In genomic region chr10:110212119-110213006, GRCh38 we compare ENCODE assay signal across 8 cellular contexts. TPM values are rescaled to one million over a fixed set of nuclear protein-coding genes. Genes with fewer than 3 reads are reported as not detected.
DNase-seq lines count a peak whose midpoint lies in the region; ATAC-seq and TF ChIP-seq lines count a peak whose summit lies in the region.

No MANE protein-coding gene starts in this region.

- dilution Hi-C loops in mammary epithelial cell (cut with HindIII; ENCODE audit: low sequenced_read_pairs), result no loop called here

- no peaks in the 10 kb centered on the region for H3F3A ChIP-seq in neural cell (ENCODE audit: insufficient read depth, low read length, poor library complexity, severe bottlenecking)

- WGBS in mammary epithelial cell (ENCODE audit: low coverage, missing lambda C conversion rate), result 72% methylated on average over 5 of the region's 5 CpGs

- TF ChIP-seq RAD21 in neural cell (conservative IDR thresholded peaks at IDR 0.05), result no peak

- TF ChIP-seq EP300 in neural cell (conservative IDR thresholded peaks at IDR 0.05; ENCODE audit: poor library complexity, severe bottlenecking), result no peak

- CTCF ChIA-PET in mammary epithelial cell (lab: Charles Lee; ENCODE audit: low non-redundant PET), result interaction anchor here (0.6 kb wide), 1 partner anchor 10 kb away, joined by 3 read pairs; no protein-coding TSS in a partner anchor

- H3K36me3 ChIP-seq in mammary epithelial cell (ENCODE audit: insufficient read depth, low read length) (no peaks in the 10 kb centered on the region), neural cell (ENCODE audit: insufficient read depth, low read length) (no peaks in the 10 kb centered on the region)

- no peak overlapping the region for H3K4me3 ChIP-seq in mammary epithelial cell (replicated peaks in 1 of 3; ENCODE audit: insufficient read depth in 1 of 3, low read depth in 2 of 3, low read length in 3 of 3)
- peak overlapping the region; percentile 80 for H3K4me3 ChIP-seq in neural cell (ENCODE audit: low read length)

- H3K4me1 ChIP-seq in mammary epithelial cell (ENCODE audit: insufficient read depth, low read length), result peaks cover 11% of the 10 kb centered on the region

- H3K9me2 ChIP-seq in neural cell (ENCODE audit: insufficient read depth, low read length), result no peaks in the 10 kb centered on the region

- no peak for TF ChIP-seq CTCF in mammary epithelial cell (conservative IDR thresholded peaks at IDR 0.05 in 1 of 2, IDR thresholded peaks at IDR 0.05 in 1 of 2; ENCODE audit: extremely low read depth in 1 of 2, insufficient read depth in 1 of 2, low read depth in 1 of 2, low read length in 2 of 2)
- no peak for TF ChIP-seq CTCF in neural cell (IDR thresholded peaks at IDR 0.05; ENCODE audit: poor library complexity, severe bottlenecking)

- BruUV-seq in mammary epithelial cell (replicated peaks; lab: Mats Ljungman, UMichigan), result no TSS peak

- no peak for DNase-seq in mammary epithelial cell

- intact Hi-C loops in mammary epithelial cell (cut with micrococcal nuclease), result no loop called here

- in situ Hi-C loops in mammary epithelial cell (cut with MboI; ENCODE audit: low sequenced_read_pairs in 2 of 2), result loop anchor here in 1 of 2 donors (5.0 kb wide), 1 partner anchor 75 kb away; no protein-coding TSS in a partner anchor

- H3K79me2 ChIP-seq in mammary epithelial cell (ENCODE audit: insufficient read depth, low read length) (no peaks in the 10 kb centered on the region), neural cell (replicated peaks; ENCODE audit: insufficient read depth, low read length) (peaks cover 75% of the 10 kb centered on the region)

- H2AFZ ChIP-seq in mammary epithelial cell (ENCODE audit: low read depth, low read length) (peak overlapping the region; percentile 94), neural cell (ENCODE audit: low read depth, low read length) (no peak overlapping the region)

- no peaks in the 10 kb centered on the region for H3K27me3 ChIP-seq in mammary epithelial cell (ENCODE audit: insufficient read depth, low read length)
- no peaks in the 10 kb centered on the region for H3K27me3 ChIP-seq in neural cell (ENCODE audit: insufficient read depth, low read depth, low read length)

- H3K9ac ChIP-seq in mammary epithelial cell (ENCODE audit: insufficient read depth, low read length) (no peak overlapping the region), neural cell (ENCODE audit: low read length) (no peak overlapping the region)

- H3K27ac ChIP-seq in mammary epithelial cell (ENCODE audit: insufficient read depth, low read depth, low read length), result no peak overlapping the region
- no peak overlapping the region for H3K27ac ChIP-seq in neural cell (ENCODE audit: low read length)

- peak; percentile 47; the same call in 1 of the 2 replicates for TF ChIP-seq POLR2A in Raji (IDR thresholded peaks at IDR 0.05; ENCODE audit: insufficient read depth, low read depth, low read length)

- H3K9me3 ChIP-seq in mammary epithelial cell (replicated peaks; ENCODE audit: insufficient read depth, low read length) (no peaks in the 10 kb centered on the region), neural cell (ENCODE audit: low read length) (no peaks in the 10 kb centered on the region)

- peak overlapping the region; percentile 98 for H3K4me2 ChIP-seq in mammary epithelial cell (ENCODE audit: insufficient read depth, low read depth, low read length)
- H3K4me2 ChIP-seq in neural cell (ENCODE audit: low read length), result no peak overlapping the region

- ATAC-seq in GM18502 (IDR thresholded peaks at IDR 0.05; ENCODE audit: poor library complexity, unreplicated experiment) (peak; percentile 20), HG03469 (IDR thresholded peaks at IDR 0.05; ENCODE audit: unreplicated experiment) (no peak), GM18909 (IDR thresholded peaks at IDR 0.05; ENCODE audit: poor library complexity, unreplicated experiment) (no peak), HG03175 (IDR thresholded peaks at IDR 0.05; ENCODE audit: unreplicated experiment) (no peak), HG03025 (IDR thresholded peaks at IDR 0.05; ENCODE audit: low FRiP score, unreplicated experiment) (no peak)

- no peaks in the 10 kb centered on the region for H4K20me1 ChIP-seq in mammary epithelial cell (ENCODE audit: insufficient read depth, low read length)
- peaks cover 7% of the 10 kb centered on the region for H4K20me1 ChIP-seq in neural cell (ENCODE audit: insufficient read depth)

TF ChIP-seq in neural cell, 6 proteins besides CTCF, POLR2A, EP300 and RAD21:
- TF ChIP-seq TAF1 (IDR thresholded peaks at IDR 0.05; ENCODE audit: low read depth), result no peak
- no peak for TF ChIP-seq SMC3 (conservative IDR thresholded peaks at IDR 0.05; ENCODE audit: poor library complexity)
- TF ChIP-seq POLR2AphosphoS5 (IDR thresholded peaks at IDR 0.05), result no peak
- TF ChIP-seq, protein P1, sequence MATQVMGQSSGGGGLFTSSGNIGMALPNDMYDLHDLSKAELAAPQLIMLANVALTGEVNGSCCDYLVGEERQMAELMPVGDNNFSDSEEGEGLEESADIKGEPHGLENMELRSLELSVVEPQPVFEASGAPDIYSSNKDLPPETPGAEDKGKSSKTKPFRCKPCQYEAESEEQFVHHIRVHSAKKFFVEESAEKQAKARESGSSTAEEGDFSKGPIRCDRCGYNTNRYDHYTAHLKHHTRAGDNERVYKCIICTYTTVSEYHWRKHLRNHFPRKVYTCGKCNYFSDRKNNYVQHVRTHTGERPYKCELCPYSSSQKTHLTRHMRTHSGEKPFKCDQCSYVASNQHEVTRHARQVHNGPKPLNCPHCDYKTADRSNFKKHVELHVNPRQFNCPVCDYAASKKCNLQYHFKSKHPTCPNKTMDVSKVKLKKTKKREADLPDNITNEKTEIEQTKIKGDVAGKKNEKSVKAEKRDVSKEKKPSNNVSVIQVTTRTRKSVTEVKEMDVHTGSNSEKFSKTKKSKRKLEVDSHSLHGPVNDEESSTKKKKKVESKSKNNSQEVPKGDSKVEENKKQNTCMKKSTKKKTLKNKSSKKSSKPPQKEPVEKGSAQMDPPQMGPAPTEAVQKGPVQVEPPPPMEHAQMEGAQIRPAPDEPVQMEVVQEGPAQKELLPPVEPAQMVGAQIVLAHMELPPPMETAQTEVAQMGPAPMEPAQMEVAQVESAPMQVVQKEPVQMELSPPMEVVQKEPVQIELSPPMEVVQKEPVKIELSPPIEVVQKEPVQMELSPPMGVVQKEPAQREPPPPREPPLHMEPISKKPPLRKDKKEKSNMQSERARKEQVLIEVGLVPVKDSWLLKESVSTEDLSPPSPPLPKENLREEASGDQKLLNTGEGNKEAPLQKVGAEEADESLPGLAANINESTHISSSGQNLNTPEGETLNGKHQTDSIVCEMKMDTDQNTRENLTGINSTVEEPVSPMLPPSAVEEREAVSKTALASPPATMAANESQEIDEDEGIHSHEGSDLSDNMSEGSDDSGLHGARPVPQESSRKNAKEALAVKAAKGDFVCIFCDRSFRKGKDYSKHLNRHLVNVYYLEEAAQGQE (IDR thresholded peaks at IDR 0.05; ENCODE audit: borderline replicate concordance), result no peak
- TF ChIP-seq MXI1 (conservative IDR thresholded peaks at IDR 0.05; ENCODE audit: poor library complexity, severe bottlenecking), result no peak
- no peak for TF ChIP-seq EZH2 (IDR thresholded peaks at IDR 0.05; ENCODE audit: borderline replicate concordance, insufficient read depth, low read length, poor library complexity, severe bottlenecking)

RNA-seq across cellular contexts. Expression of gene MXI1, which starts 5.0 kb away (rescaled TPM):
- 10 to 100 TPM; 17.0 to 19.3 TPM for total RNA-seq in mammary epithelial cell
- 10.5 TPM for polyA plus RNA-seq in mammary epithelial cell
- polyA minus RNA-seq in mammary epithelial cell, result 10.4 TPM
- polyA plus RNA-seq in neural cell, result 63.1 and 69.5 TPM in 2 replicates
- polyA minus RNA-seq in neural cell, result 70.4 TPM in 2 replicates
